Comparison of ENCODE assay signal across 18 cellular contexts in genomic region chr1:234542211-234542850, GRCh38.
A peak's percentile ranks its signal among the peaks of the same experiment; 100 is the strongest.
DNase-seq lines count a peak whose midpoint lies in the region; ATAC-seq and TF ChIP-seq lines count a peak whose summit lies in the region.
"Had no signal": no experiment of that assay in that cellular context is flagged by ENCODE, and none has a peak within 500 bp of the region (broad histone marks: within the 10 kb centered on the region; RNA-seq: fewer than 3 reads in every experiment).

No MANE protein-coding gene starts in this region.

- peak overlapping the region; percentile 7 to 62 for H3K9ac ChIP-seq in stomach smooth muscle (ENCODE audit: low read length in 2 of 2)

- peaks cover 34% of the 10 kb centered on the region for H3K4me1 Mint-ChIP-seq in activated naive CD8-positive, alpha-beta T cell treated with anti-CD3 and anti-CD28 coated beads, Interleukin-2, amount 10 ng/mL, durations not matched to agents 7 days and 5 days
- peaks cover 25% of the 10 kb centered on the region for H3K4me1 Mint-ChIP-seq in activated naive CD8-positive, alpha-beta T cell treated with anti-CD3 and anti-CD28 coated beads, Interleukin-2, amount 50 U/mL, for 24 hours
- peaks cover 86% of the 10 kb centered on the region for H3K4me1 Mint-ChIP-seq in mesothelial cell of epicardium
- H3K4me1 Mint-ChIP-seq in activated CD8-positive, alpha-beta memory T cell treated with anti-CD3 and anti-CD28 coated beads, Interleukin-2, amount 10 ng/mL, durations not matched to agents 7 days and 5 days: peaks cover 28% of the 10 kb centered on the region
- H3K4me1 Mint-ChIP-seq: central memory CD8-positive, alpha-beta T cell had no signal

- ATAC-seq in activated naive CD8-positive, alpha-beta T cell treated with anti-CD3 and anti-CD28 coated beads, Interleukin-2, amount 10 ng/mL, durations not matched to agents 7 days and 5 days (ENCODE audit: low read depth): no peak
- no peak for ATAC-seq in activated naive CD8-positive, alpha-beta T cell treated with anti-CD3 and anti-CD28 coated beads, Interleukin-2, amount 50 U/mL, for 24 hours
- no peak for ATAC-seq in activated CD8-positive, alpha-beta memory T cell treated with anti-CD3 and anti-CD28 coated beads, Interleukin-2, amount 10 ng/mL, durations not matched to agents 7 days and 5 days
- ATAC-seq: stimulated activated memory B cell treated with anti-CD40 and anti-IgM and Interleukin-4, amounts not matched to agents 10 μg/mL and 1 μg/mL and 100 μg/mL, for 72 hours had no signal

- CTCF ChIA-PET in activated CD8-positive, alpha-beta memory T cell treated with anti-CD3 and anti-CD28 coated beads, Interleukin-2, amount 10 ng/mL, durations not matched to agents 7 days and 5 days (lab: Charles Lee): no interaction called here

- H3K27ac Mint-ChIP-seq in activated naive CD8-positive, alpha-beta T cell treated with anti-CD3 and anti-CD28 coated beads, Interleukin-2, amount 10 ng/mL, durations not matched to agents 7 days and 5 days: peak overlapping the region; percentile 47
- H3K27ac Mint-ChIP-seq in activated naive CD8-positive, alpha-beta T cell treated with anti-CD3 and anti-CD28 coated beads, Interleukin-2, amount 50 U/mL, for 24 hours: no peak overlapping the region
- peak overlapping the region; percentile 99 for H3K27ac Mint-ChIP-seq in mesothelial cell of epicardium
- H3K27ac Mint-ChIP-seq in activated CD8-positive, alpha-beta memory T cell treated with anti-CD3 and anti-CD28 coated beads, Interleukin-2, amount 10 ng/mL, durations not matched to agents 7 days and 5 days: no peak overlapping the region
- H3K27ac Mint-ChIP-seq: activated CD4-positive, alpha-beta T cell treated with anti-CD3 and anti-CD28 coated beads, Interleukin-2, amount 10 ng/mL, durations not matched to agents 24 days and 14 days; activated naive CD4-positive, alpha-beta T cell treated with anti-CD3 and anti-CD28 coated beads, Interleukin-2, amount 50 U/mL, for 72 hours; CD8-positive, alpha-beta memory T cell; endodermal cell; memory B cell; stimulated activated memory B cell treated with anti-CD40 and anti-IgM and Interleukin-4, amounts not matched to agents 10 μg/mL and 1 μg/mL and 100 μg/mL, for 72 hours had no signal

- no peak overlapping the region for H3K4me3 Mint-ChIP-seq in activated naive CD8-positive, alpha-beta T cell treated with anti-CD3 and anti-CD28 coated beads, Interleukin-2, amount 10 ng/mL, durations not matched to agents 7 days and 5 days
- no peak overlapping the region for H3K4me3 Mint-ChIP-seq in activated naive CD8-positive, alpha-beta T cell treated with anti-CD3 and anti-CD28 coated beads, Interleukin-2, amount 50 U/mL, for 24 hours
- no peak overlapping the region for H3K4me3 Mint-ChIP-seq in mesothelial cell of epicardium
- no peak overlapping the region for H3K4me3 Mint-ChIP-seq in activated CD8-positive, alpha-beta memory T cell treated with anti-CD3 and anti-CD28 coated beads, Interleukin-2, amount 10 ng/mL, durations not matched to agents 7 days and 5 days
- H3K4me3 Mint-ChIP-seq: activated CD4-positive, alpha-beta T cell treated with anti-CD3 and anti-CD28 coated beads, Interleukin-2, amount 10 ng/mL, durations not matched to agents 24 days and 14 days; CD8-positive, alpha-beta memory T cell; central memory CD8-positive, alpha-beta T cell; endodermal cell; memory B cell; stimulated activated memory B cell treated with anti-CD40 and anti-IgM and Interleukin-4, amounts not matched to agents 10 μg/mL and 1 μg/mL and 100 μg/mL, for 72 hours had no signal

- POLR2A ChIA-PET in activated naive CD8-positive, alpha-beta T cell treated with anti-CD3 and anti-CD28 coated beads, Interleukin-2, amount 10 ng/mL, durations not matched to agents 7 days and 5 days (lab: Charles Lee): no interaction called here

- no peak for DNase-seq in activated naive CD8-positive, alpha-beta T cell treated with anti-CD3 and anti-CD28 coated beads, Interleukin-2, amount 10 ng/mL, durations not matched to agents 7 days and 5 days
- no peak for DNase-seq in activated naive CD8-positive, alpha-beta T cell treated with anti-CD3 and anti-CD28 coated beads, Interleukin-2, amount 50 U/mL, for 24 hours
- DNase-seq in caudate nucleus (lab: John Stamatoyannopoulos, UW): peak in 25 of 61 donors; percentile 8 to 60 (median 39)
- no peak for DNase-seq in mesothelial cell of epicardium (ENCODE audit: low spot score in 2 of 2, unreplicated experiment in 2 of 2)
- no peak for DNase-seq in GM03348 (ENCODE audit: low spot score)
- DNase-seq in 8988T: no peak
- no peak for DNase-seq in activated CD8-positive, alpha-beta memory T cell treated with anti-CD3 and anti-CD28 coated beads, Interleukin-2, amount 10 ng/mL, durations not matched to agents 7 days and 5 days
- DNase-seq: activated CD4-positive, alpha-beta T cell treated with anti-CD3 and anti-CD28 coated beads, Interleukin-2, amount 10 ng/mL, durations not matched to agents 24 days and 14 days; activated T-cell treated with anti-CD3 and anti-CD28 coated beads, Interleukin-2, amount 50 U/mL, for 1 hour; CD8-positive, alpha-beta memory T cell; endodermal cell; NCI-H1930; NCI-H524 treated with DMSO at 0.1 percent for 48 hours had no signal

- H3K4me3 ChIP-seq in stomach smooth muscle (ENCODE audit: low read length in 2 of 2): peak overlapping the region in 1 of 2 donors; percentile 35

- peaks cover 90% of the 10 kb centered on the region for H3K4me1 ChIP-seq in stomach smooth muscle (ENCODE audit: control insufficient read depth, insufficient read depth, low read length)

- H3K27me3 ChIP-seq in stomach smooth muscle (ENCODE audit: control insufficient read depth in 1 of 2, insufficient read depth in 2 of 2, low read length in 2 of 2): no peaks in the 10 kb centered on the region

- H3K36me3 Mint-ChIP-seq in activated naive CD8-positive, alpha-beta T cell treated with anti-CD3 and anti-CD28 coated beads, Interleukin-2, amount 10 ng/mL, durations not matched to agents 7 days and 5 days: no peaks in the 10 kb centered on the region
- H3K36me3 Mint-ChIP-seq in activated naive CD8-positive, alpha-beta T cell treated with anti-CD3 and anti-CD28 coated beads, Interleukin-2, amount 50 U/mL, for 24 hours (ENCODE audit: low read depth): no peaks in the 10 kb centered on the region
- no peaks in the 10 kb centered on the region for H3K36me3 Mint-ChIP-seq in mesothelial cell of epicardium
- no peaks in the 10 kb centered on the region for H3K36me3 Mint-ChIP-seq in activated CD8-positive, alpha-beta memory T cell treated with anti-CD3 and anti-CD28 coated beads, Interleukin-2, amount 10 ng/mL, durations not matched to agents 7 days and 5 days
- H3K36me3 Mint-ChIP-seq: activated naive CD4-positive, alpha-beta T cell treated with anti-CD3 and anti-CD28 coated beads, Interleukin-2, amount 50 U/mL, for 72 hours; CD8-positive, alpha-beta memory T cell; memory B cell; stimulated activated memory B cell treated with anti-CD40 and anti-IgM and Interleukin-4, amounts not matched to agents 10 μg/mL and 1 μg/mL and 100 μg/mL, for 72 hours had no signal

- H3K36me3 ChIP-seq in stomach smooth muscle (ENCODE audit: control insufficient read depth in 2 of 2, insufficient read depth in 2 of 2, low read length in 2 of 2): no peaks in the 10 kb centered on the region

- no peaks in the 10 kb centered on the region for H3K9me3 Mint-ChIP-seq in activated naive CD8-positive, alpha-beta T cell treated with anti-CD3 and anti-CD28 coated beads, Interleukin-2, amount 10 ng/mL, durations not matched to agents 7 days and 5 days
- no peaks in the 10 kb centered on the region for H3K9me3 Mint-ChIP-seq in activated naive CD8-positive, alpha-beta T cell treated with anti-CD3 and anti-CD28 coated beads, Interleukin-2, amount 50 U/mL, for 24 hours
- H3K9me3 Mint-ChIP-seq in mesothelial cell of epicardium: no peaks in the 10 kb centered on the region
- no peaks in the 10 kb centered on the region for H3K9me3 Mint-ChIP-seq in activated CD8-positive, alpha-beta memory T cell treated with anti-CD3 and anti-CD28 coated beads, Interleukin-2, amount 10 ng/mL, durations not matched to agents 7 days and 5 days (ENCODE audit: low read depth)
- H3K9me3 Mint-ChIP-seq: activated CD4-positive, alpha-beta T cell treated with anti-CD3 and anti-CD28 coated beads, Interleukin-2, amount 10 ng/mL, durations not matched to agents 24 days and 14 days; activated naive CD4-positive, alpha-beta T cell treated with anti-CD3 and anti-CD28 coated beads, Interleukin-2, amount 50 U/mL, for 72 hours; CD8-positive, alpha-beta memory T cell; central memory CD8-positive, alpha-beta T cell; endodermal cell; memory B cell; stimulated activated memory B cell treated with anti-CD40 and anti-IgM and Interleukin-4, amounts not matched to agents 10 μg/mL and 1 μg/mL and 100 μg/mL, for 72 hours had no signal

- H3K27ac ChIP-seq in caudate nucleus (ENCODE audit: low read depth, low read length) (peak overlapping the region; percentile 99), stomach smooth muscle (ENCODE audit: low read length) (peak overlapping the region; percentile 100)

- TF ChIP-seq CTCF in mesothelial cell of epicardium (IDR thresholded peaks at IDR 0.05; ENCODE audit: unreplicated experiment): no peak

- no peaks in the 10 kb centered on the region for H3K27me3 Mint-ChIP-seq in activated naive CD8-positive, alpha-beta T cell treated with anti-CD3 and anti-CD28 coated beads, Interleukin-2, amount 10 ng/mL, durations not matched to agents 7 days and 5 days
- peaks cover 8% of the 10 kb centered on the region for H3K27me3 Mint-ChIP-seq in activated naive CD8-positive, alpha-beta T cell treated with anti-CD3 and anti-CD28 coated beads, Interleukin-2, amount 50 U/mL, for 24 hours
- no peaks in the 10 kb centered on the region for H3K27me3 Mint-ChIP-seq in mesothelial cell of epicardium (ENCODE audit: low read depth)
- peaks cover 4% of the 10 kb centered on the region for H3K27me3 Mint-ChIP-seq in activated CD8-positive, alpha-beta memory T cell treated with anti-CD3 and anti-CD28 coated beads, Interleukin-2, amount 10 ng/mL, durations not matched to agents 7 days and 5 days
- H3K27me3 Mint-ChIP-seq: activated CD4-positive, alpha-beta T cell treated with anti-CD3 and anti-CD28 coated beads, Interleukin-2, amount 10 ng/mL, durations not matched to agents 24 days and 14 days had no signal

- no peaks in the 10 kb centered on the region for H3K9me3 ChIP-seq in stomach smooth muscle (ENCODE audit: control insufficient read depth in 2 of 2, low read length in 2 of 2)

Comparison
In these comparisons a context has a peak if more than half of its experiments do, and no peak if none do; other contexts are left out.
1. H3K27ac Mint-ChIP-seq: peak in activated naive CD8-positive, alpha-beta T cell treated with anti-CD3 and anti-CD28 coated beads, Interleukin-2, amount 10 ng/mL, durations not matched to agents 7 days and 5 days (single experiment) and mesothelial cell of epicardium (single experiment); none in activated naive CD8-positive, alpha-beta T cell treated with anti-CD3 and anti-CD28 coated beads, Interleukin-2, amount 50 U/mL, for 24 hours (single experiment) and activated CD8-positive, alpha-beta memory T cell treated with anti-CD3 and anti-CD28 coated beads, Interleukin-2, amount 10 ng/mL, durations not matched to agents 7 days and 5 days (single experiment).